Comparison of ENCODE assay signal across 30 cellular contexts in the genomic region with DNA sequence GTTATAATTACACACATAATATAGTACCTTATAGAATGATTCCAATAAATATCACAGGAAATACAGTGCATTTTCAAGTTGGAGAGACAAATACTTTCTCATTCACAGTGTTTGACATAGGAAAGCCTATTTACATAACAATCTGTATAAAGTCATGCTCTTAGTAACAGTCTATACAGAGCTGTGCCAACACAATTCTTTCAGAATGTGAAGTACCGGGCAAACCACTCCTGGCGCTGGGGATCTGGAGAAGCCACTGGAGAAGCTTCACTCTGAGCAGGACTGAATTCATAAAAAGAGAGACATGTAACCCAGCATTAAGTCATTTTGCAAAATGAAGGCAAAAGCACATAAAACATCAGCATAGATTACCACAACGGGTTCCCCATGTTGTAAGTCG.
"Had no signal": no experiment of that assay in that cellular context is flagged by ENCODE, and none has a peak within 500 bp of the region (broad histone marks: within the 10 kb centered on the region; RNA-seq: fewer than 3 reads in every experiment).

No MANE protein-coding gene starts in this region.

- H3K9me3 ChIP-seq: gastroesophageal sphincter, psoas muscle, upper lobe of left lung had no signal

- H3K4me1 ChIP-seq: gastroesophageal sphincter, neural progenitor cell, parathyroid adenoma, psoas muscle, upper lobe of left lung had no signal

- DNase-seq: activated CD4-positive, alpha-beta memory T cell treated with anti-CD3 and anti-CD28 coated beads for 36 hours; activated CD4-positive, alpha-beta T cell treated with anti-CD3 and anti-CD28 coated beads, Interleukin-2, amount 10 ng/mL, durations not matched to agents 24 days and 14 days; activated CD4-positive, CD25-positive, alpha-beta regulatory T cell treated with anti-CD3 and anti-CD28 coated beads, Interleukin-2, amount 50 U/mL, for 72 hours; activated CD8-positive, alpha-beta memory T cell treated with anti-CD3 and anti-CD28 coated beads, Interleukin-2, amount 50 U/mL, for 4 hours; activated effector memory CD4-positive, alpha-beta T cell treated with anti-CD3 and anti-CD28 coated beads, Interleukin-2, amount 50 U/mL, for 16 hours; activated naive CD4-positive, alpha-beta T cell treated with anti-CD3 and anti-CD28 coated beads for 36 hours; activated naive CD8-positive, alpha-beta T cell treated with anti-CD3 and anti-CD28 coated beads, Interleukin-2, amount 10 ng/mL, durations not matched to agents 7 days and 5 days; activated T-cell treated with anti-CD3 and anti-CD28 coated beads, Interleukin-2, amount 50 U/mL, for 1 hour; amniotic stem cell; caudate nucleus; cortex of kidney; effector memory CD8-positive, alpha-beta T cell; left cardiac atrium; midbrain; natural killer cell; occipital lobe; psoas muscle; stimulated activated CD4-positive, alpha-beta T cell treated with anti-CD3 and anti-CD28 coated beads, Interleukin-1b, Interleukin-23, amount 100 ng/mL, for 48 hours; stimulated activated CD4-positive, alpha-beta T cell treated with anti-CD3 and anti-CD28 coated beads, Interleukin-4, amount 100 ng/mL, for 4 hours; stimulated activated CD8-positive, alpha-beta memory T cell treated with anti-CD3 and anti-CD28 coated beads, Interleukin-4, amount 100 ng/mL, for 48 hours; stimulated activated naive CD8-positive, alpha-beta T cell treated with anti-CD3 and anti-CD28 coated beads, Interleukin-15, amount 100 ng/mL, for 72 hours; substantia nigra; T-helper 9 cell; WERI-Rb-1 had no signal

- H3K4me3 ChIP-seq: gastroesophageal sphincter, hepatocyte, neural progenitor cell, psoas muscle, smooth muscle cell, upper lobe of left lung had no signal

- H3K9ac ChIP-seq: neural progenitor cell, parathyroid adenoma had no signal

- H3K36me3 ChIP-seq: neural progenitor cell, upper lobe of left lung, WERI-Rb-1 had no signal

- H3K27me3 ChIP-seq: gastroesophageal sphincter, hepatocyte, neural progenitor cell, upper lobe of left lung had no signal

- H3K27ac ChIP-seq: gastroesophageal sphincter, hepatocyte, neural progenitor cell, parathyroid adenoma, psoas muscle, upper lobe of left lung, WERI-Rb-1 had no signal
